ENCODE assay signal across 20 cellular contexts in the genomic region with DNA sequence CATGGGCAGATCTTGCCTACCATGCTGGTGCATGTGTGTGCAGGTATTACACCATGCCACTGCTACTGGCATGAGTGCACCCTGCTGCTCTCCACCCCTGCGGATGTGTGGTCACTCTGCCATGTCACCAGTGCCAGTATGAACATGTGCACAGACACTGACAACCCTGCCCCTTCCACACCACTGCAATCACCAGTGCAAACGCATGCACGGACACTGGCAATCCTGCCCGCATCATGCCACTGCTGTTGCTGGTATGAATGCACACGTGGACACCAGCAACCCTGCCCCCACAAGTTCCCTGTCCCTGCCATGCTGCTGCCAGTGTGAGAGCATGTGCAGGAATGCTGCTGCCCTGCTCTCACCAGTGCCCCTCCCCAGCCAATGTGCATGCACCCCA.
"Had no signal": no experiment of that assay in that cellular context is flagged by ENCODE, and none has a peak within 500 bp of the region (broad histone marks: within the 10 kb centered on the region; RNA-seq: fewer than 3 reads in every experiment).

No MANE protein-coding gene starts in this region.

- H3K9me3 ChIP-seq: neutrophil, sigmoid colon, thoracic aorta, uterus had no signal

- H3K4me1 Mint-ChIP-seq: naive B cell, nephron had no signal

- H3K27ac Mint-ChIP-seq: naive B cell, nephron had no signal

- H3K27ac ChIP-seq: esophagus squamous epithelium, gastroesophageal sphincter, neutrophil, sigmoid colon, skin epidermis, stomach, thoracic aorta, transverse colon, uterus had no signal

- H3K9me3 Mint-ChIP-seq: effector memory CD8-positive, alpha-beta T cell had no signal

- H3K4me3 ChIP-seq: esophagus squamous epithelium, gastroesophageal sphincter, sigmoid colon, skin epidermis, stomach, thoracic aorta, transverse colon, uterus had no signal

- H3K36me3 ChIP-seq: esophagus squamous epithelium, gastroesophageal sphincter, neutrophil, sigmoid colon, stomach, thoracic aorta, transverse colon, uterus had no signal

- H3K4me1 ChIP-seq: esophagus squamous epithelium, gastroesophageal sphincter, sigmoid colon, stomach, transverse colon, uterus had no signal

- DNase-seq: effector memory CD8-positive, alpha-beta T cell; esophagus squamous epithelium; foreskin fibroblast; glutamatergic neuron; left colon; mesendoderm; naive B cell; sigmoid colon; stimulated activated CD4-positive, alpha-beta T cell treated with anti-CD3 and anti-CD28 coated beads, Interleukin-2, amount 100 ng/mL, for 24 hours; stimulated activated CD4-positive, alpha-beta T cell treated with anti-CD3 and anti-CD28 coated beads, Interleukin-4, amount 100 ng/mL, for 4 hours; stimulated activated naive CD4-positive, alpha-beta T cell; stomach; substantia nigra; transverse colon; uterus had no signal

- H3K27me3 ChIP-seq: esophagus squamous epithelium, gastroesophageal sphincter, neutrophil, sigmoid colon, stomach, transverse colon, uterus had no signal

- H3K4me3 Mint-ChIP-seq: effector memory CD8-positive, alpha-beta T cell; naive B cell; nephron had no signal

- ATAC-seq: effector memory CD8-positive, alpha-beta T cell; gastroesophageal sphincter; left colon had no signal
